Comparison of ENCODE assay signal across 20 cellular contexts in genomic region chr16:54630284-54630967, GRCh38.
DNase-seq lines count a peak whose midpoint lies in the region; ATAC-seq and TF ChIP-seq lines count a peak whose summit lies in the region.
"Had no signal": no experiment of that assay in that cellular context is flagged by ENCODE, and none has a peak within 500 bp of the region (broad histone marks: within the 10 kb centered on the region; RNA-seq: fewer than 3 reads in every experiment).

No MANE protein-coding gene starts in this region.

- intact Hi-C loops in MCF 10A (cut with micrococcal nuclease) = loop anchor here (1.0 to 10.0 kb wide), 4 partner anchors 186 to 858 kb away; partner anchors contain the start of gene IRX3
- intact Hi-C loops in breast epithelium (cut with DNase I; ENCODE audit: low total_unique reads) = no loop called here

- H3K4me3 ChIP-seq in breast epithelium (no peak overlapping the region), fibroblast of mammary gland (ENCODE audit: control insufficient read depth, low read depth, low read length) (no peak overlapping the region)
- H3K4me3 ChIP-seq: BLaER1, transverse colon had no signal

- H3K27ac ChIP-seq in breast epithelium = no peak overlapping the region
- H3K27ac ChIP-seq: 22Rv1, BLaER1, HL-60, transverse colon had no signal

- no peaks in the 10 kb centered on the region for H3K36me3 ChIP-seq in breast epithelium
- H3K36me3 ChIP-seq: BLaER1, transverse colon had no signal

- TF ChIP-seq POLR2A in breast epithelium (IDR thresholded peaks at IDR 0.05) = no peak

- no peaks in the 10 kb centered on the region for H3K4me1 ChIP-seq in breast epithelium
- H3K4me1 ChIP-seq: transverse colon had no signal

- no peaks in the 10 kb centered on the region for H3K27me3 Mint-ChIP-seq in MCF 10A (ENCODE audit: insufficient read depth, unreplicated experiment)
- peaks cover 4% of the 10 kb centered on the region for H3K27me3 Mint-ChIP-seq in activated naive CD8-positive, alpha-beta T cell treated with anti-CD3 and anti-CD28 coated beads for 36 hours

- CTCF ChIA-PET in MCF 10A (lab: Yijun Ruan, JAX) = no interaction called here

- no peaks in the 10 kb centered on the region for H3K27me3 ChIP-seq in breast epithelium
- H3K27me3 ChIP-seq: BLaER1 had no signal

- DNase-seq in MCF 10A (ENCODE audit: unreplicated experiment) (peak; percentile 10), breast epithelium (ENCODE audit: low spot score in 2 of 2) (no peak), RKO (ENCODE audit: low spot score) (peak; percentile 8), fibroblast of mammary gland (ENCODE audit: low read depth) (peak; percentile 67), stromal cell of bone marrow (ENCODE audit: low read depth) (peak; percentile 62)
- no peak for DNase-seq in activated naive CD8-positive, alpha-beta T cell treated with anti-CD3 and anti-CD28 coated beads for 36 hours
- DNase-seq in activated naive CD4-positive, alpha-beta T cell treated with anti-CD3 and anti-CD28 coated beads, Interleukin-2, amount 50 U/mL, for 72 hours (ENCODE audit: low spot score in 2 of 2) = no peak
- DNase-seq in NK-92 treated with Interleukin-12 subunit alpha and Interleukin-12 subunit beta, amount 100 ng/mL, for 24 hours (lab: John Stamatoyannopoulos, UW) = no peak
- DNase-seq: activated CD4-positive, alpha-beta T cell treated with anti-CD3 and anti-CD28 coated beads for 48 hours; caudate nucleus; NCI-H146; NCI-H526; SHP77 treated with DMSO at 0.1 percent for 48 hours; stimulated activated CD4-positive, alpha-beta T cell treated with anti-CD3 and anti-CD28 coated beads, Interleukin-4, amount 100 ng/mL, for 4 hours; stimulated activated naive CD8-positive, alpha-beta T cell treated with anti-CD3 and anti-CD28 coated beads, Interleukin-15, amount 100 ng/mL, for 72 hours; T-helper 1 cell; transverse colon had no signal

- H3K27ac Mint-ChIP-seq in MCF 10A (ENCODE audit: low read depth, unreplicated experiment) = peak overlapping the region; percentile 1
- H3K27ac Mint-ChIP-seq in activated naive CD8-positive, alpha-beta T cell treated with anti-CD3 and anti-CD28 coated beads for 36 hours = no peak overlapping the region
- no peak overlapping the region for H3K27ac Mint-ChIP-seq in activated naive CD4-positive, alpha-beta T cell treated with anti-CD3 and anti-CD28 coated beads, Interleukin-2, amount 50 U/mL, for 72 hours
- H3K27ac Mint-ChIP-seq: stimulated activated naive CD8-positive, alpha-beta T cell treated with anti-CD3 and anti-CD28 coated beads, Interleukin-15, amount 100 ng/mL, for 72 hours had no signal

- ATAC-seq in activated naive CD4-positive, alpha-beta T cell treated with anti-CD3 and anti-CD28 coated beads, Interleukin-2, amount 50 U/mL, for 72 hours = no peak
- ATAC-seq: stimulated activated naive CD8-positive, alpha-beta T cell treated with anti-CD3 and anti-CD28 coated beads, Interleukin-15, amount 100 ng/mL, for 72 hours had no signal

- H3K4me1 Mint-ChIP-seq in MCF 10A (ENCODE audit: insufficient read depth, unreplicated experiment) = peaks cover 8% of the 10 kb centered on the region
- no peaks in the 10 kb centered on the region for H3K4me1 Mint-ChIP-seq in activated naive CD8-positive, alpha-beta T cell treated with anti-CD3 and anti-CD28 coated beads for 36 hours
- H3K4me1 Mint-ChIP-seq: stimulated activated naive CD8-positive, alpha-beta T cell treated with anti-CD3 and anti-CD28 coated beads, Interleukin-15, amount 100 ng/mL, for 72 hours had no signal

- no peaks in the 10 kb centered on the region for H3K9me3 Mint-ChIP-seq in MCF 10A (ENCODE audit: unreplicated experiment)
- peaks cover 2% of the 10 kb centered on the region for H3K9me3 Mint-ChIP-seq in activated naive CD8-positive, alpha-beta T cell treated with anti-CD3 and anti-CD28 coated beads for 36 hours
- peaks cover 3 to 16% of the 10 kb centered on the region in 2 donors for H3K9me3 Mint-ChIP-seq in activated naive CD4-positive, alpha-beta T cell treated with anti-CD3 and anti-CD28 coated beads, Interleukin-2, amount 50 U/mL, for 72 hours
- H3K9me3 Mint-ChIP-seq: stimulated activated naive CD8-positive, alpha-beta T cell treated with anti-CD3 and anti-CD28 coated beads, Interleukin-15, amount 100 ng/mL, for 72 hours had no signal

- H3K9me3 ChIP-seq in breast epithelium = no peaks in the 10 kb centered on the region
- H3K9me3 ChIP-seq: BLaER1, transverse colon had no signal

- no TSS peak for BruUV-seq in MCF 10A (replicated peaks; lab: Mats Ljungman, UMichigan)

- POLR2A ChIA-PET in MCF 10A (lab: Yijun Ruan, JAX) = interaction anchor here (0.9 kb wide), 1 partner anchor 372 kb away, joined by 3 read pairs; no protein-coding TSS in a partner anchor

- no peak for TF ChIP-seq CTCF in MCF 10A (IDR thresholded peaks at IDR 0.05; ENCODE audit: unreplicated experiment)
- TF ChIP-seq CTCF in breast epithelium (IDR thresholded peaks at IDR 0.05) = no peak
- no peak for TF ChIP-seq CTCF in fibroblast of mammary gland (conservative IDR thresholded peaks at IDR 0.05; ENCODE audit: control insufficient read depth, insufficient read depth, low read depth, low read length)

- no peaks in the 10 kb centered on the region for H3K36me3 Mint-ChIP-seq in MCF 10A (ENCODE audit: insufficient read depth, unreplicated experiment)
- H3K36me3 Mint-ChIP-seq in activated naive CD8-positive, alpha-beta T cell treated with anti-CD3 and anti-CD28 coated beads for 36 hours = no peaks in the 10 kb centered on the region
- H3K36me3 Mint-ChIP-seq in activated naive CD4-positive, alpha-beta T cell treated with anti-CD3 and anti-CD28 coated beads, Interleukin-2, amount 50 U/mL, for 72 hours = no peaks in the 10 kb centered on the region

- H3K4me3 Mint-ChIP-seq in MCF 10A (ENCODE audit: unreplicated experiment) = no peak overlapping the region
- no peak overlapping the region for H3K4me3 Mint-ChIP-seq in activated naive CD8-positive, alpha-beta T cell treated with anti-CD3 and anti-CD28 coated beads for 36 hours
- H3K4me3 Mint-ChIP-seq: stimulated activated naive CD8-positive, alpha-beta T cell treated with anti-CD3 and anti-CD28 coated beads, Interleukin-15, amount 100 ng/mL, for 72 hours had no signal

Comparison
In these comparisons a context has a peak if more than half of its experiments do, and no peak if none do; other contexts are left out.
1. DNase-seq: peak in MCF 10A (single experiment), RKO (single experiment), fibroblast of mammary gland (single experiment) and stromal cell of bone marrow (single experiment); none in breast epithelium (0 of 2), activated naive CD8-positive, alpha-beta T cell treated with anti-CD3 and anti-CD28 coated beads for 36 hours (single experiment), activated naive CD4-positive, alpha-beta T cell treated with anti-CD3 and anti-CD28 coated beads, Interleukin-2, amount 50 U/mL, for 72 hours (0 of 2) and NK-92 treated with Interleukin-12 subunit alpha and Interleukin-12 subunit beta, amount 100 ng/mL, for 24 hours (single experiment).